2 cellular contexts compared by ENCODE assay signal in genomic region chr10:70541738-70542564, GRCh38.
A peak's percentile ranks its signal among the peaks of the same experiment; 100 is the strongest.
TF ChIP-seq lines count a peak whose summit lies in the region.

No MANE protein-coding gene starts in this region.

TF ChIP-seq in HepG2, 621 proteins besides CTCF, POLR2A, EP300 and RAD21:
- no peak for TF ChIP-seq XBP1 (CRISPR knock-in tag; IDR thresholded peaks at IDR 0.05)
- no peak for TF ChIP-seq ETV6 (CRISPR knock-in tag; conservative IDR thresholded peaks at IDR 0.05)
- no peak for TF ChIP-seq FOXO4 (CRISPR knock-in tag; conservative IDR thresholded peaks at IDR 0.05)
- TF ChIP-seq CEBPB (IDR thresholded peaks at IDR 0.05; ENCODE audit: borderline replicate concordance, low read depth, low read length) = peak; percentile 22; the same call in 1 of the 2 replicates

TF ChIP-seq in K562, 482 proteins besides CTCF, POLR2A, EP300 and RAD21:
- TF ChIP-seq ZNF740 (CRISPR knock-in tag; IDR thresholded peaks at IDR 0.05) (0 out of 2 replicates have a peak, but pooled peaks have one; percentile 22), ZNF740 (tag; IDR thresholded peaks at IDR 0.05) (no peak), MAX (CRISPR knock-in tag; IDR thresholded peaks at IDR 0.05) (peak; percentile 62), CEBPG (CRISPR knock-in tag; IDR thresholded peaks at IDR 0.05) (no peak), CEBPG (tag; conservative IDR thresholded peaks at IDR 0.05 in 1 of 2, IDR thresholded peaks at IDR 0.05 in 1 of 2) (0 out of 4 replicates have a peak, but pooled peaks of 1 of the 2 experiments have one; percentile 20), SPI1 (IDR thresholded peaks at IDR 0.05; ENCODE audit: borderline replicate concordance, low read depth, low read length) (peak; percentile 51), VEZF1 (CRISPR knock-in tag; IDR thresholded peaks at IDR 0.05) (0 out of 2 replicates have a peak, but pooled peaks have one; percentile 37), ATF4 (CRISPR knock-in tag; IDR thresholded peaks at IDR 0.05) (no peak), RCOR1 (IDR thresholded peaks at IDR 0.05; ENCODE audit: borderline replicate concordance in 1 of 2, low read depth in 2 of 2, low read length in 2 of 2) (0 out of 4 replicates have a peak, but pooled peaks of 1 of the 2 experiments have one; percentile 34), KDM1A (IDR thresholded peaks at IDR 0.05) (peak; percentile 64 to 80; a peak in 3 of 4 replicates), CBFA2T3 (IDR thresholded peaks at IDR 0.05) (peak; percentile 80), LCOR (CRISPR knock-in tag; IDR thresholded peaks at IDR 0.05) (no peak), USF1 (CRISPR knock-in tag; IDR thresholded peaks at IDR 0.05) (peak; percentile 32; the same call in 1 of the 2 replicates), TFAP4 (CRISPR knock-in tag; IDR thresholded peaks at IDR 0.05; ENCODE audit: borderline replicate concordance) (0 out of 2 replicates have a peak, but pooled peaks have one; percentile 38), TEAD4 (IDR thresholded peaks at IDR 0.05; ENCODE audit: low read length) (peak; percentile 46; the same call in 1 of the 2 replicates), TEAD4 (CRISPR knock-in tag; IDR thresholded peaks at IDR 0.05; ENCODE audit: borderline replicate concordance) (no peak), TCF3 (CRISPR knock-in tag; IDR thresholded peaks at IDR 0.05) (peak; percentile 63), CBFA2T2 (conservative IDR thresholded peaks at IDR 0.05) (peak; percentile 64), ZNF239 (CRISPR knock-in tag; IDR thresholded peaks at IDR 0.05) (no peak), KDM5B (IDR thresholded peaks at IDR 0.05; ENCODE audit: insufficient replicate concordance, low read depth, low read length) (no peak)
